ENCODE assay signal across 7 cellular contexts in genomic region chr2:130342020-130342532, GRCh38.
DNase-seq lines count a peak whose midpoint lies in the region; ATAC-seq and TF ChIP-seq lines count a peak whose summit lies in the region.

No MANE protein-coding gene starts in this region.

- no peak for TF ChIP-seq CTCF in retinal pigment epithelial cell (conservative IDR thresholded peaks at IDR 0.05; ENCODE audit: low read depth, low read length)

- ATAC-seq in GM18511 (IDR thresholded peaks at IDR 0.05; ENCODE audit: unreplicated experiment): peak; percentile 84
- ATAC-seq in HG03025 (IDR thresholded peaks at IDR 0.05; ENCODE audit: low FRiP score, unreplicated experiment): peak; percentile 75

- DNase-seq in NCI-H2029 treated with DMSO at 0.1 percent for 48 hours (lab: John Stamatoyannopoulos, UW): peak; percentile 75
- peak; percentile 75 for DNase-seq in T1000 (lab: John Stamatoyannopoulos, UW)
- peak; percentile 97 for DNase-seq in astrocyte of the hippocampus (ENCODE audit: low read depth, low spot score)
- DNase-seq in hippocampal formation (lab: John Stamatoyannopoulos, UW): peak; percentile 90 to 93
- DNase-seq in retinal pigment epithelial cell (ENCODE audit: low read depth): peak; percentile 78

- H3K4me3 ChIP-seq in retinal pigment epithelial cell (ENCODE audit: low read length): peak overlapping the region; percentile 74

Comparison
In these comparisons a context has a peak if more than half of its experiments do, and no peak if none do; other contexts are left out.
1. Peak in every context shown above with its lines: DNase-seq, ATAC-seq and H3K4me3 ChIP-seq.